In the genomic region with DNA sequence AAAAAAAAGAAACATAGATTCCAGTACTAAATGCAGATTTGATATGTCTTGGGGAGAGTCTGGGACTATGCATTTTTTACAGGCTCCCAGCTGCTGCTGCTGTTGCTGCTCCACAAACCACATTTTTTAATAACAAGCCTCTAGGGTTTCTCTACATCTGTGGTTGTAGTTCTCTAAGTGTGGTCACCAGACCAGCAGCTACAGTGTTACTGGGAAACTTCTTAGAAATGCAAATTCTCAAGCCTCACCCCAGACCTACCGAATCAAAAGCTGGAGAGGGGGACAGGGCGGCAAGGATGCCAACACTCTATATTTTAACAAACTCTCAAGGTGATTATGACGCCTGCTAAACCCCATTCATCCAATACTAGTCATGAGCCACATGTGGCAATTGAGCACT, we compare ENCODE assay signal across 8 cellular contexts.
DNase-seq lines count a peak whose midpoint lies in the region; ATAC-seq and TF ChIP-seq lines count a peak whose summit lies in the region.

No MANE protein-coding gene starts in this region.

- CTCF ChIA-PET in activated CD4-positive, alpha-beta T cell treated with anti-CD3 and anti-CD28 coated beads, Interleukin-2, amount 10 ng/mL, durations not matched to agents 7 days and 5 days (lab: Charles Lee): interaction anchor here (0.6 to 1.0 kb wide), 4 partner anchors 10 to 327 kb away, joined by 3 to 4 read pairs (median 3); no protein-coding TSS in a partner anchor
- CTCF ChIA-PET in PC-3 (lab: Charles Lee): interaction anchor here (1.1 kb wide), 1 partner anchor 25 kb away, joined by 5 read pairs; no protein-coding TSS in a partner anchor

- H3K36me3 Mint-ChIP-seq in activated CD4-positive, alpha-beta T cell treated with anti-CD3 and anti-CD28 coated beads, Interleukin-2, amount 10 ng/mL, durations not matched to agents 7 days and 5 days (ENCODE audit: low read depth): peaks cover 8% of the 10 kb centered on the region
- H3K36me3 Mint-ChIP-seq in naive thymus-derived CD8-positive, alpha-beta T cell: no peaks in the 10 kb centered on the region

- H3K27me3 Mint-ChIP-seq in activated CD4-positive, alpha-beta T cell treated with anti-CD3 and anti-CD28 coated beads, Interleukin-2, amount 10 ng/mL, durations not matched to agents 7 days and 5 days: no peaks in the 10 kb centered on the region
- H3K27me3 Mint-ChIP-seq in naive thymus-derived CD8-positive, alpha-beta T cell: no peaks in the 10 kb centered on the region

- peak overlapping the region; percentile 89 for H3K27ac ChIP-seq in PC-3 (ENCODE audit: low read length)

- peak overlapping the region; percentile 33 for H3K9ac ChIP-seq in PC-3 (ENCODE audit: low read length)

- no peaks in the 10 kb centered on the region for H3K9me3 ChIP-seq in PC-3 (ENCODE audit: low read length)

- peak overlapping the region; percentile 39 for H3K4me2 ChIP-seq in PC-3 (ENCODE audit: low read length)

- peaks cover under 1% of the 10 kb centered on the region for H3K9me3 Mint-ChIP-seq in activated CD4-positive, alpha-beta T cell treated with anti-CD3 and anti-CD28 coated beads, Interleukin-2, amount 10 ng/mL, durations not matched to agents 7 days and 5 days
- no peaks in the 10 kb centered on the region for H3K9me3 Mint-ChIP-seq in naive thymus-derived CD8-positive, alpha-beta T cell

- ATAC-seq in HG02973 (IDR thresholded peaks at IDR 0.05; ENCODE audit: unreplicated experiment): peak; percentile 73
- no peak for ATAC-seq in PC-3
- ATAC-seq in naive thymus-derived CD8-positive, alpha-beta T cell: peak; percentile 50 to 54
- no peak for ATAC-seq in left colon

- no peaks in the 10 kb centered on the region for H3K36me3 ChIP-seq in PC-3 (ENCODE audit: low read depth, low read length)

- H3K4me1 ChIP-seq in PC-3 (ENCODE audit: insufficient read depth, low read length): peaks cover 50% of the 10 kb centered on the region

- H2AFZ ChIP-seq in PC-3 (ENCODE audit: low read length): no peak overlapping the region

- no peak overlapping the region for H3K4me3 Mint-ChIP-seq in activated CD4-positive, alpha-beta T cell treated with anti-CD3 and anti-CD28 coated beads, Interleukin-2, amount 10 ng/mL, durations not matched to agents 7 days and 5 days
- peak overlapping the region in 2 of 10 donors; percentile 25 to 33 for H3K4me3 Mint-ChIP-seq in naive thymus-derived CD8-positive, alpha-beta T cell

- H3K27me3 ChIP-seq in PC-3 (ENCODE audit: low read length): no peaks in the 10 kb centered on the region

- intact Hi-C loops in PC-3 (cut with micrococcal nuclease) (loop anchor here (5.0 to 10.0 kb wide), 3 partner anchors 151 to 351 kb away; no protein-coding TSS in a partner anchor), left colon (cut with DNase I, micrococcal nuclease) (no loop called here)

- no TSS peak for BruUV-seq in PC-3 (replicated peaks; lab: Mats Ljungman, UMichigan)

- H4K20me1 ChIP-seq in PC-3 (ENCODE audit: low read length): no peaks in the 10 kb centered on the region

- H3K4me1 Mint-ChIP-seq in activated CD4-positive, alpha-beta T cell treated with anti-CD3 and anti-CD28 coated beads, Interleukin-2, amount 10 ng/mL, durations not matched to agents 7 days and 5 days: peaks cover 85% of the 10 kb centered on the region
- H3K4me1 Mint-ChIP-seq in naive thymus-derived CD8-positive, alpha-beta T cell: peaks cover 9 to 89% (median 63%) of the 10 kb centered on the region in 4 donors

- POLR2A ChIA-PET in activated CD4-positive, alpha-beta T cell treated with anti-CD3 and anti-CD28 coated beads, Interleukin-2, amount 10 ng/mL, durations not matched to agents 7 days and 5 days (lab: Charles Lee): interaction anchor here (0.6 kb wide), 1 partner anchor 24 kb away, joined by 3 read pairs; no protein-coding TSS in a partner anchor
- POLR2A ChIA-PET in PC-3 (lab: Charles Lee; ENCODE audit: unreplicated experiment): interaction anchor here (0.6 to 0.7 kb wide), 2 partner anchors 8 to 303 kb away, joined by 3 to 9 read pairs; no protein-coding TSS in a partner anchor
- POLR2A ChIA-PET in naive thymus-derived CD8-positive, alpha-beta T cell (lab: Charles Lee): interaction anchor here (0.5 to 3.5 kb wide), 2 partner anchors 24 to 261 kb away, joined by 3 to 15 read pairs; no protein-coding TSS in a partner anchor

- H3K79me2 ChIP-seq in PC-3 (ENCODE audit: low read length): no peaks in the 10 kb centered on the region

- H3K9me2 ChIP-seq in PC-3 (replicated peaks; ENCODE audit: low read length): no peaks in the 10 kb centered on the region

- no peak for TF ChIP-seq CTCF in PC-3 (conservative IDR thresholded peaks at IDR 0.05; ENCODE audit: low read depth, low read length)

- H3F3A ChIP-seq in PC-3 (ENCODE audit: low read length, unreplicated experiment): peaks cover 15% of the 10 kb centered on the region

- no peak overlapping the region for H3K4me3 ChIP-seq in PC-3 (ENCODE audit: low read length)

- peak overlapping the region; percentile 71 for H3K27ac Mint-ChIP-seq in activated CD4-positive, alpha-beta T cell treated with anti-CD3 and anti-CD28 coated beads, Interleukin-2, amount 10 ng/mL, durations not matched to agents 7 days and 5 days
- H3K27ac Mint-ChIP-seq in naive thymus-derived CD8-positive, alpha-beta T cell: peak overlapping the region in 8 of 10 donors; percentile 11 to 79 (median 72)

- DNase-seq in activated CD4-positive, alpha-beta T cell treated with anti-CD3 and anti-CD28 coated beads, Interleukin-2, amount 10 ng/mL, durations not matched to agents 7 days and 5 days: peak; percentile 36
- no peak for DNase-seq in activated CD4-positive, alpha-beta T cell treated with anti-CD3 and anti-CD28 coated beads, Interleukin-2, amount 50 U/mL, for 4 hours
- peak; percentile 43 for DNase-seq in PC-3
- peak in 1 of 10 donors; percentile 17 for DNase-seq in naive thymus-derived CD8-positive, alpha-beta T cell
- DNase-seq in NCI-H2081 (lab: John Stamatoyannopoulos, UW): no peak
- DNase-seq in activated gamma-delta T cell (lab: John Stamatoyannopoulos, UW): no peak
- no peak for DNase-seq in left colon

Comparison
In these comparisons a context has a peak if more than half of its experiments do, and no peak if none do; other contexts are left out.
1. DNase-seq: peak in activated CD4-positive, alpha-beta T cell treated with anti-CD3 and anti-CD28 coated beads, Interleukin-2, amount 10 ng/mL, durations not matched to agents 7 days and 5 days (single experiment) and PC-3 (single experiment); none in activated CD4-positive, alpha-beta T cell treated with anti-CD3 and anti-CD28 coated beads, Interleukin-2, amount 50 U/mL, for 4 hours (0 of 2), NCI-H2081 (0 of 2), activated gamma-delta T cell (single experiment) and left colon (0 of 2).
2. ATAC-seq: peak in HG02973 (single experiment) and naive thymus-derived CD8-positive, alpha-beta T cell (2 of 2); none in PC-3 (single experiment) and left colon (single experiment).